8 cellular contexts compared by ENCODE assay signal in the genomic region with DNA sequence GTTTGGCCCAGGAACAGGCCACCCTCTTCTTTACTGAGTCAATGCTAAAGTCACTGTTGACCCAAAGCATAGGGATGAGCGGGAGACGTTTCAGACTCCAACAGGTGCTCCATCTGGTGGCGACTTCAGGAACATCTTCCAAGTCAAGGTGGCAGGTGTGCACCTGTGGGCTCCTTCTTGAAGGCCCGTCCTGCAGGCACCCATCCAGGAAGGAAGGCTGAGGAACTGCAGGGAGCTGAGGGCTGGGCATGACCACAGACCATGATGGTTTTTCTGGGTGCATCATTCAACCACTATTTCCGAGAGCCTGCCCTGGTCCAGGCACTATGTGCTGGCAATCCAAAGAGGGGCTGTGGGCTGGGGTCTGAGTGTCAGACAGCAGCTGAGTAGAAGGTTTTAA.
DNase-seq lines count a peak whose midpoint lies in the region; ATAC-seq and TF ChIP-seq lines count a peak whose summit lies in the region.

No MANE protein-coding gene starts in this region.

- H3K27ac Mint-ChIP-seq in neural progenitor cell, result no peak overlapping the region

- H3K27me3 Mint-ChIP-seq in neural progenitor cell (ENCODE audit: insufficient read depth, low read depth), result peaks cover 2% of the 10 kb centered on the region

- H3K4me1 ChIP-seq in neural progenitor cell (no peaks in the 10 kb centered on the region), transverse colon (peaks cover 0 to 7% (median 0%) of the 10 kb centered on the region in 4 donors)

- ATAC-seq in HG03378 (IDR thresholded peaks at IDR 0.05; ENCODE audit: unreplicated experiment), result no peak

- in situ Hi-C loops in transverse colon (cut with MboI; ENCODE audit: low pct_ligation_motif_present in 1 of 4, low pct_unique_long_range_greater_than_20kb in 1 of 4, low sequenced_read_pairs in 3 of 4), result loop anchor here in 2 of 4 donors (10.0 to 25.0 kb wide), 2 partner anchors 620 to 848 kb away; no protein-coding TSS in a partner anchor

- H3K36me3 Mint-ChIP-seq in neural progenitor cell, result no peaks in the 10 kb centered on the region

- no peak overlapping the region for H3K4me3 ChIP-seq in GM06990 (replicated peaks; ENCODE audit: low read depth, low read length)
- no peak overlapping the region for H3K4me3 ChIP-seq in neural progenitor cell
- no peak overlapping the region for H3K4me3 ChIP-seq in transverse colon

- TF ChIP-seq EP300 in transverse colon (IDR thresholded peaks at IDR 0.05; ENCODE audit: low read depth), result no peak

- no peak for DNase-seq in GM06990 (ENCODE audit: extremely low read depth, insufficient read length)
- peak; percentile 8 for DNase-seq in NCI-H2107 (lab: John Stamatoyannopoulos, UW)
- peak; percentile 9 for DNase-seq in activated CD8-positive, alpha-beta memory T cell treated with anti-CD3 and anti-CD28 coated beads, Interleukin-2, amount 50 U/mL, for 24 hours (ENCODE audit: extremely low read depth)
- DNase-seq in erythroblast (lab: John Stamatoyannopoulos, UW), result peak; percentile 43 to 71
- DNase-seq in neural progenitor cell (ENCODE audit: low spot score), result peak; percentile 70
- peak; percentile 66 for DNase-seq in transverse colon
- DNase-seq in NCI-H774 (lab: John Stamatoyannopoulos, UW), result no peak

- no peaks in the 10 kb centered on the region; the same call in none of the 2 replicates for H3K27me3 ChIP-seq in GM06990 (replicated peaks; ENCODE audit: control insufficient read depth, insufficient read depth, low read length)
- no peaks in the 10 kb centered on the region for H3K27me3 ChIP-seq in neural progenitor cell
- H3K27me3 ChIP-seq in transverse colon, result no peaks in the 10 kb centered on the region

- intact Hi-C loops in transverse colon (cut with DNase I; ENCODE audit: low total_unique reads), result no loop called here

- no peak overlapping the region for H3K9ac ChIP-seq in neural progenitor cell

- H3K36me3 ChIP-seq in GM06990 (ENCODE audit: control insufficient read depth, insufficient read depth, low read length) (no peaks in the 10 kb centered on the region), neural progenitor cell (no peaks in the 10 kb centered on the region), transverse colon (peaks cover 0 to 4% (median 0%) of the 10 kb centered on the region in 4 donors)

- no peak overlapping the region for H2AFZ ChIP-seq in neural progenitor cell (replicated peaks)

- TF ChIP-seq POLR2A in erythroblast (IDR thresholded peaks at IDR 0.05; ENCODE audit: low read length), result no peak
- TF ChIP-seq POLR2A in transverse colon (IDR thresholded peaks at IDR 0.05), result no peak

- H3K27ac ChIP-seq in neural progenitor cell (no peak overlapping the region), transverse colon (no peak overlapping the region)

- H3K9me3 Mint-ChIP-seq in neural progenitor cell, result peaks cover 19% of the 10 kb centered on the region

- H3K79me2 ChIP-seq in neural progenitor cell (ENCODE audit: low read depth), result no peaks in the 10 kb centered on the region

- H3K4me1 Mint-ChIP-seq in neural progenitor cell, result no peaks in the 10 kb centered on the region

- 32% methylated on average over 5 of the region's 5 CpGs; no CpG with 5 or more reads in 1 of the 2 donors for WGBS in transverse colon (ENCODE audit: low coverage in 1 of 2), 2 donors

- no peak overlapping the region for H3K4me2 ChIP-seq in neural progenitor cell

- no peak overlapping the region for H3K4me3 Mint-ChIP-seq in neural progenitor cell

- H3F3A ChIP-seq in neural progenitor cell (ENCODE audit: low read depth), result no peaks in the 10 kb centered on the region

- TF ChIP-seq CTCF in GM06990 (IDR thresholded peaks at IDR 0.05; ENCODE audit: insufficient read depth, low read length, poor library complexity, severe bottlenecking) (peak; percentile 64), neural progenitor cell (IDR thresholded peaks at IDR 0.05) (peak; percentile 75), transverse colon (IDR thresholded peaks at IDR 0.05) (peak; percentile 64 to 74 (median 67))

- H3K9me3 ChIP-seq in neural progenitor cell (ENCODE audit: low read depth) (peaks cover 17% of the 10 kb centered on the region), transverse colon (peaks cover 22 to 31% of the 10 kb centered on the region in 2 donors)

- H4K20me1 ChIP-seq in neural progenitor cell (ENCODE audit: low read depth), result no peaks in the 10 kb centered on the region

Comparison
In these comparisons a context has a peak if more than half of its experiments do, and no peak if none do; other contexts are left out.
1. DNase-seq: peak in NCI-H2107 (single experiment), activated CD8-positive, alpha-beta memory T cell treated with anti-CD3 and anti-CD28 coated beads, Interleukin-2, amount 50 U/mL, for 24 hours (single experiment), erythroblast (2 of 2), neural progenitor cell (single experiment) and transverse colon (single experiment); none in GM06990 (single experiment) and NCI-H774 (single experiment).
2. Peak in every context shown above with its lines, with median percentiles within 50 percentile points of each other: CTCF ChIP-seq.